In the genomic region with DNA sequence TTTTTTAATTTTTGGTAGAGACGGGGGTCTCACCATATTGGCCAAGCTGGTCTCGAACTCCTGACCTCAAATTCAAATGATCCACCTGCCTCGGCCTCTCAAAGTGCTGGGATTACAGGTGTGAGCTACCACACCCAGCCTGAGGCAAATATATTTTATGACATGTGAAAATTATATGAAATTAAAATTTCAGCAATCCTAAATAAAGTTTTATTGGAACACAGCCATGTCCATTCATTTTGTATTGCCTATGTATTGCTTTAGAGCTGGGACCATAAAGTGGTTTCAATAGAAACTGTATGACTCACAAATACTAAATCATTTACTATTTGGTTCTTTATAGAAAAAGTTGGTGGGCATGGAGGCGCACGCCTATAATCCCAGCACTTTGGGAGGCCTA, we compare ENCODE assay signal across 2 cellular contexts.
TF ChIP-seq lines count a peak whose summit lies in the region.

No MANE protein-coding gene starts in this region.

TF ChIP-seq in HepG2, 621 proteins besides CTCF, POLR2A, EP300 and RAD21:
- TF ChIP-seq ZBTB40 (IDR thresholded peaks at IDR 0.05) (no peak), ZBTB40 (CRISPR knock-in tag; IDR thresholded peaks at IDR 0.05) (0 out of 2 replicates have a peak, but pooled peaks have one; percentile 47)
- TF ChIP-seq, protein P1, sequence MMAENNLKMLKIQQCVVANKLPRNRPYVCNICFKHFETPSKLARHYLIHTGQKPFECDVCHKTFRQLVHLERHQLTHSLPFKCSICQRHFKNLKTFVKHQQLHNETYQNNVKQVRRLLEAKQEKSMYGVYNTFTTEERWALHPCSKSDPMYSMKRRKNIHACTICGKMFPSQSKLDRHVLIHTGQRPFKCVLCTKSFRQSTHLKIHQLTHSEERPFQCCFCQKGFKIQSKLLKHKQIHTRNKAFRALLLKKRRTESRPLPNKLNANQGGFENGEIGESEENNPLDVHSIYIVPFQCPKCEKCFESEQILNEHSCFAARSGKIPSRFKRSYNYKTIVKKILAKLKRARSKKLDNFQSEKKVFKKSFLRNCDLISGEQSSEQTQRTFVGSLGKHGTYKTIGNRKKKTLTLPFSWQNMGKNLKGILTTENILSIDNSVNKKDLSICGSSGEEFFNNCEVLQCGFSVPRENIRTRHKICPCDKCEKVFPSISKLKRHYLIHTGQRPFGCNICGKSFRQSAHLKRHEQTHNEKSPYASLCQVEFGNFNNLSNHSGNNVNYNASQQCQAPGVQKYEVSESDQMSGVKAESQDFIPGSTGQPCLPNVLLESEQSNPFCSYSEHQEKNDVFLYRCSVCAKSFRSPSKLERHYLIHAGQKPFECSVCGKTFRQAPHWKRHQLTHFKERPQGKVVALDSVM (CRISPR knock-in tag; IDR thresholded peaks at IDR 0.05): no peak

TF ChIP-seq in GM12878, 131 proteins besides CTCF, POLR2A, EP300 and RAD21:
- TF ChIP-seq MYC (IDR thresholded peaks at IDR 0.05; ENCODE audit: insufficient read depth, insufficient read length, insufficient replicate concordance, low read length, severe bottlenecking): no peak
- TF ChIP-seq ZBTB40 (IDR thresholded peaks at IDR 0.05; ENCODE audit: borderline replicate concordance): peak; percentile 59; the same call in 1 of the 2 replicates
- no peak for TF ChIP-seq TCF3 (IDR thresholded peaks at IDR 0.05; ENCODE audit: borderline replicate concordance, insufficient read depth, low read depth, low read length)
- TF ChIP-seq IRF5 (IDR thresholded peaks at IDR 0.05; ENCODE audit: borderline replicate concordance): no peak
- TF ChIP-seq SPI1 (IDR thresholded peaks at IDR 0.05; ENCODE audit: borderline replicate concordance, insufficient read depth, low read depth, low read length): no peak
- no peak for TF ChIP-seq IRF4 (IDR thresholded peaks at IDR 0.05; ENCODE audit: low read depth, low read length)
TF ChIP-seq in GM12878: peak in this region for 1.
